ENCODE assay signal across 1 cellular context in genomic region chr14:100714205-100714781, GRCh38.
TF ChIP-seq lines count a peak whose summit lies in the region.

No MANE protein-coding gene starts in this region.

TF ChIP-seq in H1, 55 proteins besides CTCF, POLR2A, EP300 and RAD21:
- no peak for TF ChIP-seq KDM5A (IDR thresholded peaks at IDR 0.05; ENCODE audit: low read length)
- TF ChIP-seq GTF2F1 (IDR thresholded peaks at IDR 0.05; ENCODE audit: borderline replicate concordance, low read depth, low read length) = no peak
- TF ChIP-seq ATF2 (IDR thresholded peaks at IDR 0.05; ENCODE audit: low read length) = no peak
- TF ChIP-seq EZH2 (IDR thresholded peaks at IDR 0.05; ENCODE audit: low read depth, low read length, severe bottlenecking) = no peak
- no peak for TF ChIP-seq SIRT6 (IDR thresholded peaks at IDR 0.05; ENCODE audit: low read length)
- TF ChIP-seq FOSL1 (IDR thresholded peaks at IDR 0.05; ENCODE audit: insufficient read depth, low read depth, low read length) = no peak
- TF ChIP-seq SAP30 (IDR thresholded peaks at IDR 0.05; ENCODE audit: insufficient read depth, insufficient replicate concordance, low read length) = no peak
- TF ChIP-seq SIX5 (IDR thresholded peaks at IDR 0.05; ENCODE audit: low read depth, low read length) = no peak
- TF ChIP-seq SP2 (IDR thresholded peaks at IDR 0.05; ENCODE audit: low read length) = no peak
- no peak for TF ChIP-seq CREB1 (IDR thresholded peaks at IDR 0.05)
- TF ChIP-seq NANOG (IDR thresholded peaks at IDR 0.05; ENCODE audit: insufficient read depth, low read depth, low read length, poor library complexity, severe bottlenecking) = no peak
- TF ChIP-seq CTBP2 (IDR thresholded peaks at IDR 0.05; ENCODE audit: borderline replicate concordance, insufficient read depth, insufficient read length, low read length) = no peak
- TF ChIP-seq TAF1 (IDR thresholded peaks at IDR 0.05; ENCODE audit: low read depth, low read length) = no peak
- no peak for TF ChIP-seq E2F6 (IDR thresholded peaks at IDR 0.05)
